ENCODE assay signal across 9 cellular contexts in genomic region chr6:16206595-16207037, GRCh38. TPM values are rescaled to one million over a fixed set of nuclear protein-coding genes. Genes with fewer than 3 reads are reported as not detected.
DNase-seq lines count a peak whose midpoint lies in the region; ATAC-seq and TF ChIP-seq lines count a peak whose summit lies in the region.
"Had no signal": no experiment of that assay in that cellular context is flagged by ENCODE, and none has a peak within 500 bp of the region (broad histone marks: within the 10 kb centered on the region; RNA-seq: fewer than 3 reads in every experiment).

No MANE protein-coding gene starts in this region.

- POLR2A ChIA-PET in HEK293T (lab: Yijun Ruan, JAX) = no interaction called here
- POLR2A ChIA-PET in activated CD8-positive, alpha-beta T cell treated with anti-CD3 and anti-CD28 coated beads, Interleukin-2, amount 10 ng/mL, durations not matched to agents 7 days and 5 days (lab: Charles Lee) = interaction anchor here (1.4 kb wide), 1 partner anchor 78 kb away, joined by 3 read pairs; the partner anchor contains the start of gene MYLIP

- H3K27me3 ChIP-seq in neural cell (ENCODE audit: insufficient read depth, low read depth, low read length) (no peaks in the 10 kb centered on the region), vagina (no peaks in the 10 kb centered on the region)

- TF ChIP-seq CTCF in neural cell (IDR thresholded peaks at IDR 0.05; ENCODE audit: poor library complexity, severe bottlenecking) (peak; percentile 96), vagina (IDR thresholded peaks at IDR 0.05) (peak; percentile 73 to 96 (median 93))

- peaks cover 15% of the 10 kb centered on the region for H3K27me3 Mint-ChIP-seq in activated CD8-positive, alpha-beta T cell treated with anti-CD3 and anti-CD28 coated beads, Interleukin-2, amount 10 ng/mL, durations not matched to agents 7 days and 5 days (ENCODE audit: low read depth)

- no peaks in the 10 kb centered on the region for H3K36me3 ChIP-seq in neural cell (ENCODE audit: insufficient read depth, low read length)
- no peaks in the 10 kb centered on the region for H3K36me3 ChIP-seq in vagina

- peak; percentile 96 for TF ChIP-seq RAD21 in neural cell (conservative IDR thresholded peaks at IDR 0.05)

- no peaks in the 10 kb centered on the region for H3K36me3 Mint-ChIP-seq in activated CD8-positive, alpha-beta T cell treated with anti-CD3 and anti-CD28 coated beads, Interleukin-2, amount 10 ng/mL, durations not matched to agents 7 days and 5 days (ENCODE audit: low read depth)
- H3K36me3 Mint-ChIP-seq: activated naive CD8-positive, alpha-beta T cell treated with anti-CD3 and anti-CD28 coated beads, Interleukin-2, amount 10 ng/mL, durations not matched to agents 7 days and 5 days had no signal

- H3K9me3 Mint-ChIP-seq in activated CD8-positive, alpha-beta T cell treated with anti-CD3 and anti-CD28 coated beads, Interleukin-2, amount 10 ng/mL, durations not matched to agents 7 days and 5 days (ENCODE audit: insufficient read depth) = no peaks in the 10 kb centered on the region
- H3K9me3 Mint-ChIP-seq: activated naive CD8-positive, alpha-beta T cell treated with anti-CD3 and anti-CD28 coated beads, Interleukin-2, amount 10 ng/mL, durations not matched to agents 7 days and 5 days had no signal

- no peaks in the 10 kb centered on the region for H3K79me2 ChIP-seq in neural cell (replicated peaks; ENCODE audit: insufficient read depth, low read length)

- intact Hi-C loops in vagina (cut with DNase I) = loop anchor here (5.0 kb wide), 1 partner anchor 514 kb away; no protein-coding TSS in a partner anchor

- DNase-seq in DMS 273 (lab: John Stamatoyannopoulos, UW; ENCODE audit: unreplicated experiment) (peak; percentile 81), HEK293T (ENCODE audit: extremely low spot score) (peak; percentile 74), NCI-H69 (lab: John Stamatoyannopoulos, UW) (peak; percentile 77), fibroblast of peridontal ligament (ENCODE audit: extremely low read depth) (peak; percentile 92), vagina (ENCODE audit: extremely low spot score in 2 of 2) (peak in 1 of 2 donors; percentile 70)
- DNase-seq in activated CD8-positive, alpha-beta T cell treated with anti-CD3 and anti-CD28 coated beads, Interleukin-2, amount 10 ng/mL, durations not matched to agents 7 days and 5 days = peak; percentile 56
- DNase-seq: activated naive CD8-positive, alpha-beta T cell treated with anti-CD3 and anti-CD28 coated beads, Interleukin-2, amount 10 ng/mL, durations not matched to agents 7 days and 5 days had no signal

- H3K4me1 ChIP-seq in vagina = no peaks in the 10 kb centered on the region

- TF ChIP-seq POLR2A in vagina (IDR thresholded peaks at IDR 0.05) = no peak

- H4K20me1 ChIP-seq in neural cell (ENCODE audit: insufficient read depth) = no peaks in the 10 kb centered on the region

- ATAC-seq in activated CD8-positive, alpha-beta T cell treated with anti-CD3 and anti-CD28 coated beads, Interleukin-2, amount 10 ng/mL, durations not matched to agents 7 days and 5 days = no peak
- no peak for ATAC-seq in GM18498 (IDR thresholded peaks at IDR 0.05; ENCODE audit: unreplicated experiment)

- no peaks in the 10 kb centered on the region for H3K9me3 ChIP-seq in neural cell (ENCODE audit: low read length)
- H3K9me3 ChIP-seq in vagina = no peaks in the 10 kb centered on the region

- no peak overlapping the region for H3K9ac ChIP-seq in neural cell (ENCODE audit: low read length)

- CTCF ChIA-PET in HEK293T (lab: Yijun Ruan, JAX) = interaction anchor here (0.7 to 2.2 kb wide), 3 partner anchors 8 to 515 kb away, joined by 4 to 11 read pairs (median 7); no protein-coding TSS in a partner anchor
- CTCF ChIA-PET in activated CD8-positive, alpha-beta T cell treated with anti-CD3 and anti-CD28 coated beads, Interleukin-2, amount 10 ng/mL, durations not matched to agents 7 days and 5 days (lab: Charles Lee) = interaction anchor here (0.7 to 7.4 kb wide), 11 partner anchors 9 to 554 kb away, joined by 3 to 54 read pairs (median 4); partner anchors contain the start of gene MYLIP

- no peak overlapping the region for H3K4me2 ChIP-seq in neural cell (ENCODE audit: low read length)

- H3K4me3 ChIP-seq in neural cell (ENCODE audit: low read length) (no peak overlapping the region), vagina (no peak overlapping the region)

- H3K27ac ChIP-seq in neural cell (ENCODE audit: low read length) (no peak overlapping the region), vagina (no peak overlapping the region)

- no peak overlapping the region for H3K27ac Mint-ChIP-seq in activated CD8-positive, alpha-beta T cell treated with anti-CD3 and anti-CD28 coated beads, Interleukin-2, amount 10 ng/mL, durations not matched to agents 7 days and 5 days
- H3K27ac Mint-ChIP-seq: activated naive CD8-positive, alpha-beta T cell treated with anti-CD3 and anti-CD28 coated beads, Interleukin-2, amount 10 ng/mL, durations not matched to agents 7 days and 5 days had no signal

- no peak for TF ChIP-seq EP300 in neural cell (conservative IDR thresholded peaks at IDR 0.05; ENCODE audit: poor library complexity, severe bottlenecking)

- H3K4me3 Mint-ChIP-seq in activated CD8-positive, alpha-beta T cell treated with anti-CD3 and anti-CD28 coated beads, Interleukin-2, amount 10 ng/mL, durations not matched to agents 7 days and 5 days = no peak overlapping the region
- H3K4me3 Mint-ChIP-seq: activated naive CD8-positive, alpha-beta T cell treated with anti-CD3 and anti-CD28 coated beads, Interleukin-2, amount 10 ng/mL, durations not matched to agents 7 days and 5 days had no signal

- no peaks in the 10 kb centered on the region for H3F3A ChIP-seq in neural cell (ENCODE audit: insufficient read depth, low read length, poor library complexity, severe bottlenecking)

- H3K9me2 ChIP-seq in neural cell (ENCODE audit: insufficient read depth, low read length) = no peaks in the 10 kb centered on the region

- peaks cover 6% of the 10 kb centered on the region for H3K4me1 Mint-ChIP-seq in activated CD8-positive, alpha-beta T cell treated with anti-CD3 and anti-CD28 coated beads, Interleukin-2, amount 10 ng/mL, durations not matched to agents 7 days and 5 days (ENCODE audit: low read depth)

- H2AFZ ChIP-seq in neural cell (ENCODE audit: low read depth, low read length) = no peak overlapping the region

TF ChIP-seq in HEK293T, 16 proteins besides CTCF, POLR2A, EP300 and RAD21:
- TF ChIP-seq ELF4 (IDR thresholded peaks at IDR 0.05) = 0 out of 2 replicates have a peak, but pooled peaks have one; percentile 26
- no peak for TF ChIP-seq FOXM1 (IDR thresholded peaks at IDR 0.05; ENCODE audit: borderline replicate concordance)

TF ChIP-seq in neural cell, 6 proteins besides CTCF, POLR2A, EP300 and RAD21:
- TF ChIP-seq SMC3 (conservative IDR thresholded peaks at IDR 0.05; ENCODE audit: poor library complexity) (peak; percentile 96), EZH2 (IDR thresholded peaks at IDR 0.05; ENCODE audit: borderline replicate concordance, insufficient read depth, low read length, poor library complexity, severe bottlenecking) (no peak)
TF ChIP-seq in neural cell: peak in this region for 1.

RNA-seq across cellular contexts. Expression of gene GMPR, which starts 31.8 kb away (rescaled TPM):
- 10 to 100 TPM in 1 of 2 experiments, 1 to 10 TPM in 1; 8.9 to 11.0 TPM for total RNA-seq in activated CD8-positive, alpha-beta T cell treated with anti-CD3 and anti-CD28 coated beads, Interleukin-2, amount 10 ng/mL, durations not matched to agents 7 days and 5 days
- polyA plus RNA-seq in neural cell = 1.6 TPM in 1 of 2 replicates, not detected in the other
- not detected in 2 replicates for polyA minus RNA-seq in neural cell
- 2.0 TPM for total RNA-seq in vagina
